In genomic region chr2:30436859-30437435, GRCh38 we compare ENCODE assay signal across 14 cellular contexts. TPM values are rescaled to one million over a fixed set of nuclear protein-coding genes. Genes with fewer than 3 reads are reported as not detected.
A peak's percentile ranks its signal among the peaks of the same experiment; 100 is the strongest.
DNase-seq lines count a peak whose midpoint lies in the region; ATAC-seq and TF ChIP-seq lines count a peak whose summit lies in the region.
"Had no signal": no experiment of that assay in that cellular context is flagged by ENCODE, and none has a peak within 500 bp of the region (broad histone marks: within the 10 kb centered on the region; RNA-seq: fewer than 3 reads in every experiment).

No MANE protein-coding gene starts in this region.

- intact Hi-C loops in CD4-positive, alpha-beta T cell (cut with DNase I, micrococcal nuclease): no loop called here

- CTCF ChIA-PET in CD4-positive, alpha-beta T cell (lab: Charles Lee): no interaction called here

- DNase-seq in CD4-positive, alpha-beta T cell: no peak
- DNase-seq in OCI-M1 (lab: John Stamatoyannopoulos, UW) (peak; percentile 39), fibroblast of the aortic adventitia (ENCODE audit: low read depth) (peak; percentile 14), NCI-H526 (lab: John Stamatoyannopoulos, UW) (no peak), KG1 (lab: John Stamatoyannopoulos, UW) (no peak)
- no peak for DNase-seq in natural killer cell treated with Interleukin-12 subunit alpha and Interleukin-12 subunit beta and Interleukin-15 and Interleukin-18, amount 100 ng/mL, for 72 hours (ENCODE audit: low spot score)
- no peak for DNase-seq in activated CD8-positive, alpha-beta memory T cell treated with anti-CD3 and anti-CD28 coated beads, Interleukin-2, amount 50 U/mL, for 4 hours
- DNase-seq: activated T-cell treated with anti-CD3 and anti-CD28 coated beads, Interleukin-2, amount 50 U/mL, for 48 hours; MG63; WERI-Rb-1 had no signal

- H3K27me3 Mint-ChIP-seq in CD4-positive, alpha-beta T cell: no peaks in the 10 kb centered on the region
- H3K27me3 Mint-ChIP-seq in natural killer cell treated with Interleukin-12 subunit alpha and Interleukin-12 subunit beta and Interleukin-15 and Interleukin-18, amount 100 ng/mL, for 72 hours: no peaks in the 10 kb centered on the region

- no peak overlapping the region for H3K4me3 Mint-ChIP-seq in CD4-positive, alpha-beta T cell
- H3K4me3 Mint-ChIP-seq in natural killer cell treated with Interleukin-12 subunit alpha and Interleukin-12 subunit beta and Interleukin-15 and Interleukin-18, amount 100 ng/mL, for 72 hours: peak overlapping the region; percentile 16

- H3K27ac Mint-ChIP-seq in CD4-positive, alpha-beta T cell: no peak overlapping the region
- peak overlapping the region; percentile 57 to 79 for H3K27ac Mint-ChIP-seq in natural killer cell treated with Interleukin-12 subunit alpha and Interleukin-12 subunit beta and Interleukin-15 and Interleukin-18, amount 100 ng/mL, for 72 hours

- peak overlapping the region; percentile 11 for H3K27ac ChIP-seq in CD4-positive, alpha-beta T cell (ENCODE audit: low read depth, low read length)
- H3K27ac ChIP-seq: BLaER1, epithelial cell of prostate, WERI-Rb-1 had no signal

- H3K9me3 ChIP-seq in CD4-positive, alpha-beta T cell (ENCODE audit: control insufficient read depth, low read length): no peaks in the 10 kb centered on the region
- H3K9me3 ChIP-seq: BLaER1, breast epithelium, MG63 had no signal

- peaks cover 18% of the 10 kb centered on the region for H3K4me1 Mint-ChIP-seq in CD4-positive, alpha-beta T cell (ENCODE audit: low read depth)
- H3K4me1 Mint-ChIP-seq in natural killer cell treated with Interleukin-12 subunit alpha and Interleukin-12 subunit beta and Interleukin-15 and Interleukin-18, amount 100 ng/mL, for 72 hours (ENCODE audit: low read depth in 2 of 2): peaks cover 21 to 24% of the 10 kb centered on the region in 2 donors

- no peak overlapping the region for H3K4me3 ChIP-seq in fibroblast of the aortic adventitia (ENCODE audit: low read depth, low read length)
- H3K4me3 ChIP-seq: BLaER1, breast epithelium, MG63 had no signal

- H3K9me3 Mint-ChIP-seq in CD4-positive, alpha-beta T cell: no peaks in the 10 kb centered on the region
- no peaks in the 10 kb centered on the region for H3K9me3 Mint-ChIP-seq in natural killer cell treated with Interleukin-12 subunit alpha and Interleukin-12 subunit beta and Interleukin-15 and Interleukin-18, amount 100 ng/mL, for 72 hours

- ATAC-seq in CD4-positive, alpha-beta T cell (ENCODE audit: poor library complexity): no peak
- peak; percentile 53 to 66 for ATAC-seq in natural killer cell treated with Interleukin-12 subunit alpha and Interleukin-12 subunit beta and Interleukin-15 and Interleukin-18, amount 100 ng/mL, for 72 hours
- no peak for ATAC-seq in GM21360 (IDR thresholded peaks at IDR 0.05; ENCODE audit: unreplicated experiment)

- POLR2A ChIA-PET in CD4-positive, alpha-beta T cell (lab: Charles Lee): interaction anchor here (1.2 to 1.6 kb wide), 3 partner anchors 11 to 102 kb away, joined by 3 to 4 read pairs (median 3); no protein-coding TSS in a partner anchor

- H3K27me3 ChIP-seq in CD4-positive, alpha-beta T cell (ENCODE audit: control insufficient read depth, insufficient read depth, low read length): no peaks in the 10 kb centered on the region
- H3K27me3 ChIP-seq: BLaER1, breast epithelium, MG63 had no signal

- H3K36me3 Mint-ChIP-seq in CD4-positive, alpha-beta T cell (ENCODE audit: low read depth): no peaks in the 10 kb centered on the region
- H3K36me3 Mint-ChIP-seq in natural killer cell treated with Interleukin-12 subunit alpha and Interleukin-12 subunit beta and Interleukin-15 and Interleukin-18, amount 100 ng/mL, for 72 hours: no peaks in the 10 kb centered on the region

- TF ChIP-seq CTCF in CD4-positive, alpha-beta T cell (IDR thresholded peaks at IDR 0.05): no peak
- no peak for TF ChIP-seq CTCF in fibroblast of the aortic adventitia (IDR thresholded peaks at IDR 0.05; ENCODE audit: insufficient read depth, low read length)

RNA-seq across cellular contexts. Expression of gene LCLAT1, which starts 10.1 kb away (rescaled TPM):
- total RNA-seq in CD4-positive, alpha-beta T cell: 10 to 100 TPM in 1 of 2 experiments, 1 to 10 TPM in 1; 8.3 to 10.2 TPM
- total RNA-seq in fibroblast of the aortic adventitia (ENCODE audit: low replicate concordance): 21.5 and 31.9 TPM in 2 replicates
- 10 to 100 TPM; 25.5 to 33.1 TPM for total RNA-seq in natural killer cell treated with Interleukin-12 subunit alpha and Interleukin-12 subunit beta and Interleukin-15 and Interleukin-18, amount 100 ng/mL, for 72 hours

Comparison
In these comparisons a context has a peak if more than half of its experiments do, and no peak if none do; other contexts are left out.
1. ATAC-seq: peak in natural killer cell treated with Interleukin-12 subunit alpha and Interleukin-12 subunit beta and Interleukin-15 and Interleukin-18, amount 100 ng/mL, for 72 hours (2 of 2); none in CD4-positive, alpha-beta T cell (single experiment) and GM21360 (single experiment).
2. DNase-seq: peak in OCI-M1 (single experiment) and fibroblast of the aortic adventitia (single experiment); none in CD4-positive, alpha-beta T cell (0 of 10), natural killer cell treated with Interleukin-12 subunit alpha and Interleukin-12 subunit beta and Interleukin-15 and Interleukin-18, amount 100 ng/mL, for 72 hours (single experiment), activated CD8-positive, alpha-beta memory T cell treated with anti-CD3 and anti-CD28 coated beads, Interleukin-2, amount 50 U/mL, for 4 hours (single experiment), NCI-H526 (0 of 2) and KG1 (single experiment).